15 cellular contexts compared by ENCODE assay signal in genomic region chr13:43815204-43815603, GRCh38. TPM values are rescaled to one million over a fixed set of nuclear protein-coding genes. Genes with fewer than 3 reads are reported as not detected.
A peak's percentile ranks its signal among the peaks of the same experiment; 100 is the strongest.
DNase-seq lines count a peak whose midpoint lies in the region; ATAC-seq, FAIRE-seq and TF ChIP-seq lines count a peak whose summit lies in the region.
"Had no signal": no experiment of that assay in that cellular context is flagged by ENCODE, and none has a peak within 500 bp of the region (broad histone marks: within the 10 kb centered on the region; RNA-seq: fewer than 3 reads in every experiment).

No MANE protein-coding gene starts in this region.

- H3K9ac ChIP-seq in keratinocyte (ENCODE audit: control insufficient read depth, extremely low read depth, insufficient read depth, low read length), result no peak overlapping the region

- TF ChIP-seq CTCF in HFFc6 (IDR thresholded peaks at IDR 0.05), result no peak
- no peak for TF ChIP-seq CTCF in astrocyte of the spinal cord (IDR thresholded peaks at IDR 0.05; ENCODE audit: low read depth, low read length)
- no peak for TF ChIP-seq CTCF in keratinocyte (optimal IDR thresholded peaks at IDR 0.05 in 1 of 3, IDR thresholded peaks at IDR 0.05 in 1 of 3, conservative IDR thresholded peaks at IDR 0.05 in 1 of 3; ENCODE audit: extremely low read depth in 1 of 3, insufficient read depth in 2 of 3, low read length in 3 of 3)
- TF ChIP-seq CTCF in D721Med (IDR thresholded peaks at IDR 0.05; ENCODE audit: insufficient read depth, missing control alignments), result no peak

- in situ Hi-C loops in astrocyte of the spinal cord (cut with HindIII; ENCODE audit: low sequenced_read_pairs), result no loop called here

- H3K4me1 Mint-ChIP-seq in HFFc6 (ENCODE audit: low read depth), result peaks cover 42% of the 10 kb centered on the region
- H3K4me1 Mint-ChIP-seq in activated CD8-positive, alpha-beta memory T cell treated with anti-CD3 and anti-CD28 coated beads, Interleukin-2, amount 10 ng/mL, durations not matched to agents 7 days and 5 days, result no peaks in the 10 kb centered on the region
- H3K4me1 Mint-ChIP-seq: activated CD4-positive, alpha-beta T cell treated with anti-CD3 and anti-CD28 coated beads, Interleukin-2, amount 10 ng/mL, durations not matched to agents 7 days and 5 days; activated naive CD4-positive, alpha-beta T cell treated with anti-CD3 and anti-CD28 coated beads, Interleukin-2, amount 10 ng/mL, durations not matched to agents 7 days and 5 days had no signal

- H4K20me1 ChIP-seq in keratinocyte (ENCODE audit: control insufficient read depth, extremely low read depth, insufficient read depth, low read length), result no peaks in the 10 kb centered on the region

- H3K79me2 ChIP-seq in keratinocyte (ENCODE audit: control insufficient read depth, insufficient read depth, low read length), result no peaks in the 10 kb centered on the region

- H3K4me1 ChIP-seq in keratinocyte (ENCODE audit: control insufficient read depth, extremely low read depth, insufficient read depth, low read length), result peaks cover 11% of the 10 kb centered on the region
- H3K4me1 ChIP-seq: prostate gland had no signal

- H3K36me3 ChIP-seq in keratinocyte (ENCODE audit: control insufficient read depth in 2 of 2, extremely low read depth in 1 of 2, insufficient read depth in 2 of 2, low read length in 2 of 2), result no peaks in the 10 kb centered on the region
- H3K36me3 ChIP-seq: prostate gland had no signal

- H3K4me3 Mint-ChIP-seq in HFFc6, result peak overlapping the region; percentile 64
- no peak overlapping the region for H3K4me3 Mint-ChIP-seq in activated CD8-positive, alpha-beta memory T cell treated with anti-CD3 and anti-CD28 coated beads, Interleukin-2, amount 10 ng/mL, durations not matched to agents 7 days and 5 days
- H3K4me3 Mint-ChIP-seq: activated CD4-positive, alpha-beta T cell treated with anti-CD3 and anti-CD28 coated beads, Interleukin-2, amount 10 ng/mL, durations not matched to agents 7 days and 5 days; activated naive CD4-positive, alpha-beta T cell treated with anti-CD3 and anti-CD28 coated beads, Interleukin-2, amount 10 ng/mL, durations not matched to agents 7 days and 5 days had no signal

- CTCF ChIA-PET in activated CD8-positive, alpha-beta memory T cell treated with anti-CD3 and anti-CD28 coated beads, Interleukin-2, amount 10 ng/mL, durations not matched to agents 7 days and 5 days (lab: Charles Lee), result interaction anchor here (2.8 kb wide), 1 partner anchor 11 kb away, joined by 9 read pairs; no protein-coding TSS in a partner anchor

- dilution Hi-C loops in keratinocyte (cut with MboI; ENCODE audit: extremely low pct_ligation_motif_present, low sequenced_read_pairs), result no loop called here

- H3K27me3 Mint-ChIP-seq in HFFc6 (ENCODE audit: insufficient read depth), result no peaks in the 10 kb centered on the region
- H3K27me3 Mint-ChIP-seq in activated CD8-positive, alpha-beta memory T cell treated with anti-CD3 and anti-CD28 coated beads, Interleukin-2, amount 10 ng/mL, durations not matched to agents 7 days and 5 days, result peaks cover 28% of the 10 kb centered on the region

- no peaks in the 10 kb centered on the region for H3K9me3 ChIP-seq in keratinocyte (ENCODE audit: control insufficient read depth, low read depth, low read length)
- H3K9me3 ChIP-seq: prostate gland had no signal

- peak; percentile 94 for FAIRE-seq in keratinocyte (lab: Jason Lieb, UNC)
- no peak for FAIRE-seq in D721Med (lab: Jason Lieb, UNC)
- FAIRE-seq: H1 had no signal

- no peak for ATAC-seq in activated CD8-positive, alpha-beta memory T cell treated with anti-CD3 and anti-CD28 coated beads, Interleukin-2, amount 10 ng/mL, durations not matched to agents 7 days and 5 days

- peak overlapping the region; percentile 89 for H3K27ac Mint-ChIP-seq in HFFc6
- no peak overlapping the region for H3K27ac Mint-ChIP-seq in activated CD8-positive, alpha-beta memory T cell treated with anti-CD3 and anti-CD28 coated beads, Interleukin-2, amount 10 ng/mL, durations not matched to agents 7 days and 5 days
- H3K27ac Mint-ChIP-seq: activated CD4-positive, alpha-beta T cell treated with anti-CD3 and anti-CD28 coated beads, Interleukin-2, amount 10 ng/mL, durations not matched to agents 7 days and 5 days; activated naive CD4-positive, alpha-beta T cell treated with anti-CD3 and anti-CD28 coated beads, Interleukin-2, amount 10 ng/mL, durations not matched to agents 7 days and 5 days had no signal

- no peaks in the 10 kb centered on the region for H3K9me1 ChIP-seq in keratinocyte (ENCODE audit: control insufficient read depth, extremely low read depth, insufficient read depth, low read length)

- peak overlapping the region; percentile 74 for H2AFZ ChIP-seq in keratinocyte (ENCODE audit: control insufficient read depth, low read length)

- no peaks in the 10 kb centered on the region for H3K27me3 ChIP-seq in keratinocyte (ENCODE audit: control insufficient read depth, extremely low read depth, insufficient read depth, low read length)

- H3K4me3 ChIP-seq in astrocyte of the spinal cord (ENCODE audit: low read depth, low read length), result no peak overlapping the region
- peak overlapping the region in 1 of 3 experiments; percentile 34 for H3K4me3 ChIP-seq in keratinocyte (ENCODE audit: control insufficient read depth in 2 of 3, extremely low read depth in 1 of 3, insufficient read depth in 2 of 3, low read depth in 1 of 3, low read length in 3 of 3)
- H3K4me3 ChIP-seq: prostate gland had no signal

- peak overlapping the region; percentile 54 for H3K4me2 ChIP-seq in keratinocyte (ENCODE audit: control insufficient read depth, extremely low read depth, insufficient read depth, low read depth, low read length)

- H3K9me3 Mint-ChIP-seq in HFFc6, result no peaks in the 10 kb centered on the region
- no peaks in the 10 kb centered on the region for H3K9me3 Mint-ChIP-seq in activated CD8-positive, alpha-beta memory T cell treated with anti-CD3 and anti-CD28 coated beads, Interleukin-2, amount 10 ng/mL, durations not matched to agents 7 days and 5 days (ENCODE audit: low read depth)
- H3K9me3 Mint-ChIP-seq: activated CD4-positive, alpha-beta T cell treated with anti-CD3 and anti-CD28 coated beads, Interleukin-2, amount 10 ng/mL, durations not matched to agents 7 days and 5 days; activated naive CD4-positive, alpha-beta T cell treated with anti-CD3 and anti-CD28 coated beads, Interleukin-2, amount 10 ng/mL, durations not matched to agents 7 days and 5 days had no signal

- peak; percentile 99 for DNase-seq in A172 (ENCODE audit: low spot score)
- peak; percentile 77 for DNase-seq in HFFc6
- peak; percentile 76 for DNase-seq in astrocyte of the spinal cord (ENCODE audit: low read depth, low spot score)
- no peak for DNase-seq in keratinocyte (ENCODE audit: low read depth, low spot score)
- DNase-seq in NOMO-1 treated with dmso at 0.1 percent for 144 hours (lab: John Stamatoyannopoulos, UW; ENCODE audit: unreplicated experiment), result no peak
- DNase-seq in D721Med (ENCODE audit: insufficient read length, low spot score), result no peak
- DNase-seq in NCI-H1105 (lab: John Stamatoyannopoulos, UW), result no peak
- no peak for DNase-seq in activated CD8-positive, alpha-beta memory T cell treated with anti-CD3 and anti-CD28 coated beads, Interleukin-2, amount 10 ng/mL, durations not matched to agents 7 days and 5 days
- DNase-seq: activated CD4-positive, alpha-beta T cell treated with anti-CD3 and anti-CD28 coated beads, Interleukin-2, amount 10 ng/mL, durations not matched to agents 7 days and 5 days; activated naive CD4-positive, alpha-beta T cell treated with anti-CD3 and anti-CD28 coated beads, Interleukin-2, amount 10 ng/mL, durations not matched to agents 7 days and 5 days; AML-193; GDM1; NCI-H524 treated with DMSO at 0.1 percent for 48 hours had no signal

- H3K36me3 Mint-ChIP-seq in HFFc6 (ENCODE audit: low read depth), result peaks cover 6% of the 10 kb centered on the region
- H3K36me3 Mint-ChIP-seq in activated CD8-positive, alpha-beta memory T cell treated with anti-CD3 and anti-CD28 coated beads, Interleukin-2, amount 10 ng/mL, durations not matched to agents 7 days and 5 days, result no peaks in the 10 kb centered on the region
- H3K36me3 Mint-ChIP-seq: activated naive CD4-positive, alpha-beta T cell treated with anti-CD3 and anti-CD28 coated beads, Interleukin-2, amount 10 ng/mL, durations not matched to agents 7 days and 5 days had no signal

- peak overlapping the region; percentile 8 for H3K27ac ChIP-seq in keratinocyte (ENCODE audit: control insufficient read depth, insufficient read depth, low read length)
- H3K27ac ChIP-seq: prostate gland had no signal

RNA-seq across cellular contexts. Expression of gene ENOX1, which starts 28.4 kb away (rescaled TPM):
- total RNA-seq in A172 (2014; rRNA removed; shearing (Covaris generic)), result 1.0 TPM in 1 of 2 replicates, not detected in the other
- 1 to 10 TPM in 2 of 6 experiments, under 1 TPM in 4; 0.50 to 3.2 (median 0.64) TPM for total RNA-seq in HFFc6 (2021; fragmentation: NEBNext Ultra II Directional; extraction: Animal tissue kit (Norgen Biotek cat#: 25700))
- polyA plus RNA-seq in keratinocyte, result 1.0 to 1.1 TPM (median 1.0 TPM) in 3 replicates
- 0.72 TPM for polyA plus RNA-seq in keratinocyte (2011; ENCODE audit: low read depth)
- polyA plus RNA-seq in keratinocyte (2011; cell fraction: cytosol; rRNA removed), result 1.2 TPM in 2 replicates
- 1.1 and 1.7 TPM in 2 replicates for polyA plus RNA-seq in keratinocyte (2011; cell fraction: nucleus; rRNA removed)
- polyA plus RNA-seq in keratinocyte (2012; ENCODE audit: low replicate concordance), result 0.44 and 0.56 TPM in 2 replicates
- 0.95 to 1.2 TPM (median 1.1 TPM) in 3 replicates for polyA minus RNA-seq in keratinocyte
- 0.58 TPM for polyA minus RNA-seq in keratinocyte (2011; cell fraction: cytosol; rRNA and poly(A)+ RNA removed)
- polyA minus RNA-seq in keratinocyte (2011; cell fraction: nucleus; rRNA and poly(A)+ RNA removed), result 1.3 and 1.6 TPM in 2 replicates
- total RNA-seq in activated CD8-positive, alpha-beta memory T cell treated with anti-CD3 and anti-CD28 coated beads, Interleukin-2, amount 10 ng/mL, durations not matched to agents 7 days and 5 days, result 1 to 10 TPM in 1 of 2 experiments, not detected in 1; 2.4 TPM

Comparison
In these comparisons a context has a peak if more than half of its experiments do, and no peak if none do; other contexts are left out.
1. DNase-seq: peak in A172 (single experiment), HFFc6 (single experiment) and astrocyte of the spinal cord (single experiment); none in keratinocyte (single experiment), NOMO-1 treated with dmso at 0.1 percent for 144 hours (single experiment), D721Med (single experiment), NCI-H1105 (single experiment) and activated CD8-positive, alpha-beta memory T cell treated with anti-CD3 and anti-CD28 coated beads, Interleukin-2, amount 10 ng/mL, durations not matched to agents 7 days and 5 days (single experiment).